13 cellular contexts compared by ENCODE assay signal in genomic region chr10:79028456-79029010, GRCh38. TPM values are rescaled to one million over a fixed set of nuclear protein-coding genes. Genes with fewer than 3 reads are reported as not detected.
DNase-seq lines count a peak whose midpoint lies in the region; ATAC-seq and TF ChIP-seq lines count a peak whose summit lies in the region.
"Had no signal": no experiment of that assay in that cellular context is flagged by ENCODE, and none has a peak within 500 bp of the region (broad histone marks: within the 10 kb centered on the region; RNA-seq: fewer than 3 reads in every experiment).

No MANE protein-coding gene starts in this region.

- DNase-seq in left cardiac atrium (peak; percentile 9), Right ventricle myocardium inferior (ENCODE audit: missing footprints) (no peak), lower lobe of right lung (peak; percentile 25), sciatic nerve (ENCODE audit: low spot score) (peak; percentile 42), foreskin fibroblast (no peak), breast epithelium (ENCODE audit: low spot score in 2 of 2) (no peak)
- DNase-seq in activated CD8-positive, alpha-beta memory T cell treated with anti-CD3 and anti-CD28 coated beads, Interleukin-2, amount 50 U/mL, for 4 hours = no peak
- DNase-seq: NCI-H748 treated with DMSO at 0.1 percent for 48 hours, SIG-M5 had no signal

- H3K9me3 ChIP-seq in lower lobe of right lung = no peaks in the 10 kb centered on the region
- H3K9me3 ChIP-seq in breast epithelium = no peaks in the 10 kb centered on the region
- H3K9me3 ChIP-seq: BLaER1 had no signal

- H3K27me3 ChIP-seq in lower lobe of right lung (ENCODE audit: low read depth) (no peaks in the 10 kb centered on the region), breast epithelium (no peaks in the 10 kb centered on the region)
- H3K27me3 ChIP-seq: BLaER1 had no signal

- H3K4me1 ChIP-seq in lower lobe of right lung = peaks cover 1% of the 10 kb centered on the region
- no peaks in the 10 kb centered on the region for H3K4me1 ChIP-seq in breast epithelium

- H3K36me3 ChIP-seq in lower lobe of right lung (no peaks in the 10 kb centered on the region), breast epithelium (no peaks in the 10 kb centered on the region)
- H3K36me3 ChIP-seq: BLaER1 had no signal

- H3K4me3 ChIP-seq in lower lobe of right lung (no peak overlapping the region), foreskin fibroblast (ENCODE audit: low read depth in 1 of 2, low read length in 2 of 2) (no peak overlapping the region), breast epithelium (no peak overlapping the region)
- H3K4me3 ChIP-seq: BLaER1 had no signal

- no peak for ATAC-seq in left cardiac atrium
- no peak for ATAC-seq in Right ventricle myocardium inferior
- ATAC-seq in lower lobe of right lung = no peak
- ATAC-seq in sciatic nerve = no peak
- no peak for ATAC-seq in HG02588 (IDR thresholded peaks at IDR 0.05; ENCODE audit: unreplicated experiment)

- H3K27ac ChIP-seq in lower lobe of right lung (no peak overlapping the region), breast epithelium (no peak overlapping the region)
- H3K27ac ChIP-seq: BLaER1, HL-60, KMS-11 had no signal

- no peak for TF ChIP-seq POLR2A in breast epithelium (IDR thresholded peaks at IDR 0.05)

- intact Hi-C loops in left cardiac atrium (cut with DNase I) (no loop called here), Right ventricle myocardium inferior (cut with DNase I) (loop anchor here (5.0 kb wide), 1 partner anchor 721 kb away; no protein-coding TSS in a partner anchor), lower lobe of right lung (cut with DNase I) (no loop called here), sciatic nerve (cut with DNase I) (no loop called here), breast epithelium (cut with DNase I; ENCODE audit: low total_unique reads) (no loop called here)

- TF ChIP-seq CTCF in lower lobe of right lung (IDR thresholded peaks at IDR 0.05) = no peak
- TF ChIP-seq CTCF in foreskin fibroblast (IDR thresholded peaks at IDR 0.05; ENCODE audit: low read depth, low read length) = no peak
- no peak for TF ChIP-seq CTCF in breast epithelium (IDR thresholded peaks at IDR 0.05)

RNA-seq across cellular contexts. Expression of gene ZMIZ1, which starts 40.2 kb away (rescaled TPM):
- 10 to 100 TPM; 51.4 to 58.0 TPM for total RNA-seq in left cardiac atrium
- total RNA-seq in Right ventricle myocardium inferior = 48.8 TPM
- 102 TPM for total RNA-seq in lower lobe of right lung
- total RNA-seq in sciatic nerve = 96.7 TPM
- 10 to 100 TPM; 34.4 to 63.7 (median 39.8) TPM for total RNA-seq in breast epithelium

Comparison
In these comparisons a context has a peak if more than half of its experiments do, and no peak if none do; other contexts are left out.
1. DNase-seq: peak in left cardiac atrium (single experiment), lower lobe of right lung (single experiment) and sciatic nerve (single experiment); none in Right ventricle myocardium inferior (single experiment), activated CD8-positive, alpha-beta memory T cell treated with anti-CD3 and anti-CD28 coated beads, Interleukin-2, amount 50 U/mL, for 4 hours (single experiment), foreskin fibroblast (0 of 2) and breast epithelium (0 of 2).